ENCODE assay signal across 30 cellular contexts in genomic region chr3:97938444-97938843, GRCh38.
"Had no signal": no experiment of that assay in that cellular context is flagged by ENCODE, and none has a peak within 500 bp of the region (broad histone marks: within the 10 kb centered on the region; RNA-seq: fewer than 3 reads in every experiment).

No MANE protein-coding gene starts in this region.

- H3K79me2 ChIP-seq: parathyroid adenoma had no signal

- DNase-seq: activated CD4-positive, alpha-beta T cell treated with anti-CD3 and anti-CD28 coated beads, Interleukin-2, amount 50 U/mL, for 1 hour; activated CD4-positive, CD25-positive, alpha-beta regulatory T cell treated with anti-CD3 and anti-CD28 coated beads, Interleukin-2, amount 50 U/mL, for 72 hours; activated effector memory CD4-positive, alpha-beta T cell treated with Interleukin-2 at 50 U/mL for 16 hours; activated naive CD4-positive, alpha-beta T cell treated with anti-CD3 and anti-CD28 coated beads for 36 hours; activated naive CD8-positive, alpha-beta T cell treated with anti-CD3 and anti-CD28 coated beads, Interleukin-2, amount 10 ng/mL, durations not matched to agents 7 days and 5 days; activated T-cell treated with anti-CD3 and anti-CD28 coated beads for 4 hours; activated T-cell treated with anti-CD3 and anti-CD28 coated beads, Interleukin-2, amount 50 U/mL, for 72 hours; amygdala; body of pancreas; cortex of kidney; effector memory CD8-positive, alpha-beta T cell; foreskin keratinocyte; kidney glomerular epithelial cell; left lung; lower lobe of right lung; mesenchymal stem cell; naive thymus-derived CD8-positive, alpha-beta T cell; nucleus accumbens; psoas muscle; sigmoid colon; small intestine; stimulated activated CD4-positive, alpha-beta T cell treated with anti-CD3 and anti-CD28 coated beads, Interleukin-1b, Interleukin-23, amount 100 ng/mL, for 48 hours; stimulated activated CD4-positive, alpha-beta T cell treated with anti-CD3 and anti-CD28 coated beads, Interleukin-4, amount 100 ng/mL, for 4 hours; stimulated activated CD8-positive, alpha-beta memory T cell treated with anti-CD3 and anti-CD28 coated beads, Interleukin-4, amount 100 ng/mL, for 48 hours; stimulated activated naive CD8-positive, alpha-beta T cell treated with anti-CD3 and anti-CD28 coated beads, Interleukin-15, amount 100 ng/mL, for 72 hours; substantia nigra; T-helper 9 cell had no signal

- ATAC-seq: activated T-cell treated with anti-CD3 and anti-CD28 coated beads, Interleukin-2, amount 50 U/mL, for 72 hours; body of pancreas; effector memory CD8-positive, alpha-beta T cell; foreskin keratinocyte; left lung; lower lobe of right lung; naive thymus-derived CD8-positive, alpha-beta T cell; stimulated activated memory B cell treated with anti-CD40 and anti-IgM and Interleukin-4, amounts not matched to agents 10 μg/mL and 1 μg/mL and 100 μg/mL, for 72 hours; stimulated activated naive CD8-positive, alpha-beta T cell treated with anti-CD3 and anti-CD28 coated beads, Interleukin-15, amount 100 ng/mL, for 72 hours had no signal

- H2AFZ ChIP-seq: parathyroid adenoma had no signal

- H3K27me3 ChIP-seq: body of pancreas, foreskin keratinocyte, left lung, sigmoid colon, vagina had no signal

- H3K27ac ChIP-seq: body of pancreas, foreskin keratinocyte, left lung, lower lobe of right lung, parathyroid adenoma, psoas muscle, sigmoid colon, vagina had no signal

- H3K9me3 ChIP-seq: body of pancreas, left lung, lower lobe of right lung, psoas muscle, sigmoid colon, vagina had no signal

- H3K4me1 ChIP-seq: foreskin keratinocyte, left lung, lower lobe of right lung, parathyroid adenoma, psoas muscle, sigmoid colon, vagina had no signal

- H3K4me3 ChIP-seq: body of pancreas, left lung, lower lobe of right lung, psoas muscle, sigmoid colon, vagina had no signal

- H3K9ac ChIP-seq: parathyroid adenoma had no signal
